In the genomic region with DNA sequence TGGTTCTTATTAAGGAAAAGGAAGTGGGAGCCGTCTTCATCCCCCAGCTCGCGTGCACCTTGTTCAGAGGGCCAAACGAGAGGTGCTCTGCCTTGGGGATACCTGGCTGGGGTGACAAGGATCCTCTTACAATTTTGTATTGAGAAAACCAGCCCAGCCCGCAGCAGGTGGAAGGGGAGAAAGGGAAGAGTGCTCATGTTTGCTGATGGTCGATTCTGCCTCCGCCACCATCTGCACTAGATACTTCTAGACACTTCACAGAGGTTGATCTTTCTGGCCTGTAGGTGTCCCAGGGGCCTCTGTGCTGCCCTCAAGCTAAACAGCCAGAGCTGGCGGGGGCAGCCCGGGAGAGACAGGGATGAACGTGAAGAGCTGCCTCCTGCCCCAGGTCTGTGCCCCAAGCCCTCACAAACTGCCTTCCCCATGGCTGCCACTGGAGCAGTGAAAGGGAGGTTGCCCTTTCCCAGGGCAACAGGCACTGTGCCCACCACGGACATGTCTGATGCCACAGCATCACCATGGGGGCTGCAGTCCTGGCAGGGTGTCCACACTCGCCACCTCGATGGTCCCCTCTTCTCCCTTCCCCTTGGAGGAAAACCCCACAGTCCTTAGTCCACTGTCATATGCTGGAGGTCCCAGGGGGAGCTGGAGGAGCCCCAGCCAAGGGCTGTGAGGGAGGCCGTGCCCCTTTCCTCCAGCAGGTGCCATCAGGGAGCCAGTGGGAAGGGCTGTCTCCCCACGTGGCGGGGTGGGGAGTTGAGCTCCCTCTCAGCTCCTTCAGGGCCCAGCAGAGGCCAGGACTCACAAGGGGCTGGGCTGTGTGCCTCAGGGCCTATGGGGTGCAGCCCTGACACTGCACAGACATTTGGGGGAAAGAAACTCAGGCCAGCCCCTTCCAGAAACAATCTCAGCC, we compare ENCODE assay signal across 1 cellular context.
TF ChIP-seq lines count a peak whose summit lies in the region.

No MANE protein-coding gene starts in this region.

TF ChIP-seq in HepG2, 621 proteins besides CTCF, POLR2A, EP300 and RAD21:
- TF ChIP-seq, protein P1, sequence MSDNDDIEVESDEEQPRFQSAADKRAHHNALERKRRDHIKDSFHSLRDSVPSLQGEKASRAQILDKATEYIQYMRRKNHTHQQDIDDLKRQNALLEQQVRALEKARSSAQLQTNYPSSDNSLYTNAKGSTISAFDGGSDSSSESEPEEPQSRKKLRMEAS (IDR thresholded peaks at IDR 0.05) = peak; percentile 39; the same call in 1 of the 2 replicates
- TF ChIP-seq, protein P2, sequence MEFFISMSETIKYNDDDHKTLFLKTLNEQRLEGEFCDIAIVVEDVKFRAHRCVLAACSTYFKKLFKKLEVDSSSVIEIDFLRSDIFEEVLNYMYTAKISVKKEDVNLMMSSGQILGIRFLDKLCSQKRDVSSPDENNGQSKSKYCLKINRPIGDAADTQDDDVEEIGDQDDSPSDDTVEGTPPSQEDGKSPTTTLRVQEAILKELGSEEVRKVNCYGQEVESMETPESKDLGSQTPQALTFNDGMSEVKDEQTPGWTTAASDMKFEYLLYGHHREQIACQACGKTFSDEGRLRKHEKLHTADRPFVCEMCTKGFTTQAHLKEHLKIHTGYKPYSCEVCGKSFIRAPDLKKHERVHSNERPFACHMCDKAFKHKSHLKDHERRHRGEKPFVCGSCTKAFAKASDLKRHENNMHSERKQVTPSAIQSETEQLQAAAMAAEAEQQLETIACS (CRISPR knock-in tag; IDR thresholded peaks at IDR 0.05) = no peak
- TF ChIP-seq, protein P3, sequence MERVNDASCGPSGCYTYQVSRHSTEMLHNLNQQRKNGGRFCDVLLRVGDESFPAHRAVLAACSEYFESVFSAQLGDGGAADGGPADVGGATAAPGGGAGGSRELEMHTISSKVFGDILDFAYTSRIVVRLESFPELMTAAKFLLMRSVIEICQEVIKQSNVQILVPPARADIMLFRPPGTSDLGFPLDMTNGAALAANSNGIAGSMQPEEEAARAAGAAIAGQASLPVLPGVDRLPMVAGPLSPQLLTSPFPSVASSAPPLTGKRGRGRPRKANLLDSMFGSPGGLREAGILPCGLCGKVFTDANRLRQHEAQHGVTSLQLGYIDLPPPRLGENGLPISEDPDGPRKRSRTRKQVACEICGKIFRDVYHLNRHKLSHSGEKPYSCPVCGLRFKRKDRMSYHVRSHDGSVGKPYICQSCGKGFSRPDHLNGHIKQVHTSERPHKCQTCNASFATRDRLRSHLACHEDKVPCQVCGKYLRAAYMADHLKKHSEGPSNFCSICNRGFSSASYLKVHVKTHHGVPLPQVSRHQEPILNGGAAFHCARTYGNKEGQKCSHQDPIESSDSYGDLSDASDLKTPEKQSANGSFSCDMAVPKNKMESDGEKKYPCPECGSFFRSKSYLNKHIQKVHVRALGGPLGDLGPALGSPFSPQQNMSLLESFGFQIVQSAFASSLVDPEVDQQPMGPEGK (CRISPR knock-in tag; IDR thresholded peaks at IDR 0.05) = 0 out of 2 replicates have a peak, but pooled peaks have one; percentile 12
- TF ChIP-seq POLR2G (IDR thresholded peaks at IDR 0.05; ENCODE audit: low read depth, low read length) = 0 out of 2 replicates have a peak, but pooled peaks have one; percentile 43
- no peak for TF ChIP-seq FOXA3 (CRISPR knock-in tag; IDR thresholded peaks at IDR 0.05)
- TF ChIP-seq, protein P4, sequence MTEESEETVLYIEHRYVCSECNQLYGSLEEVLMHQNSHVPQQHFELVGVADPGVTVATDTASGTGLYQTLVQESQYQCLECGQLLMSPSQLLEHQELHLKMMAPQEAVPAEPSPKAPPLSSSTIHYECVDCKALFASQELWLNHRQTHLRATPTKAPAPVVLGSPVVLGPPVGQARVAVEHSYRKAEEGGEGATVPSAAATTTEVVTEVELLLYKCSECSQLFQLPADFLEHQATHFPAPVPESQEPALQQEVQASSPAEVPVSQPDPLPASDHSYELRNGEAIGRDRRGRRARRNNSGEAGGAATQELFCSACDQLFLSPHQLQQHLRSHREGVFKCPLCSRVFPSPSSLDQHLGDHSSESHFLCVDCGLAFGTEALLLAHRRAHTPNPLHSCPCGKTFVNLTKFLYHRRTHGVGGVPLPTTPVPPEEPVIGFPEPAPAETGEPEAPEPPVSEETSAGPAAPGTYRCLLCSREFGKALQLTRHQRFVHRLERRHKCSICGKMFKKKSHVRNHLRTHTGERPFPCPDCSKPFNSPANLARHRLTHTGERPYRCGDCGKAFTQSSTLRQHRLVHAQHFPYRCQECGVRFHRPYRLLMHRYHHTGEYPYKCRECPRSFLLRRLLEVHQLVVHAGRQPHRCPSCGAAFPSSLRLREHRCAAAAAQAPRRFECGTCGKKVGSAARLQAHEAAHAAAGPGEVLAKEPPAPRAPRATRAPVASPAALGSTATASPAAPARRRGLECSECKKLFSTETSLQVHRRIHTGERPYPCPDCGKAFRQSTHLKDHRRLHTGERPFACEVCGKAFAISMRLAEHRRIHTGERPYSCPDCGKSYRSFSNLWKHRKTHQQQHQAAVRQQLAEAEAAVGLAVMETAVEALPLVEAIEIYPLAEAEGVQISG (CRISPR knock-in tag; IDR thresholded peaks at IDR 0.05) = 0 out of 2 replicates have a peak, but pooled peaks have one; percentile 15
- TF ChIP-seq, protein P5, sequence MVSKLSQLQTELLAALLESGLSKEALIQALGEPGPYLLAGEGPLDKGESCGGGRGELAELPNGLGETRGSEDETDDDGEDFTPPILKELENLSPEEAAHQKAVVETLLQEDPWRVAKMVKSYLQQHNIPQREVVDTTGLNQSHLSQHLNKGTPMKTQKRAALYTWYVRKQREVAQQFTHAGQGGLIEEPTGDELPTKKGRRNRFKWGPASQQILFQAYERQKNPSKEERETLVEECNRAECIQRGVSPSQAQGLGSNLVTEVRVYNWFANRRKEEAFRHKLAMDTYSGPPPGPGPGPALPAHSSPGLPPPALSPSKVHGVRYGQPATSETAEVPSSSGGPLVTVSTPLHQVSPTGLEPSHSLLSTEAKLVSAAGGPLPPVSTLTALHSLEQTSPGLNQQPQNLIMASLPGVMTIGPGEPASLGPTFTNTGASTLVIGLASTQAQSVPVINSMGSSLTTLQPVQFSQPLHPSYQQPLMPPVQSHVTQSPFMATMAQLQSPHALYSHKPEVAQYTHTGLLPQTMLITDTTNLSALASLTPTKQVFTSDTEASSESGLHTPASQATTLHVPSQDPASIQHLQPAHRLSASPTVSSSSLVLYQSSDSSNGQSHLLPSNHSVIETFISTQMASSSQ (IDR thresholded peaks at IDR 0.05; ENCODE audit: low read depth) = no peak
- TF ChIP-seq, protein P5 (CRISPR knock-in tag; IDR thresholded peaks at IDR 0.05; ENCODE audit: borderline replicate concordance) = 0 out of 2 replicates have a peak, but pooled peaks have one; percentile 20
- TF ChIP-seq, protein P6, sequence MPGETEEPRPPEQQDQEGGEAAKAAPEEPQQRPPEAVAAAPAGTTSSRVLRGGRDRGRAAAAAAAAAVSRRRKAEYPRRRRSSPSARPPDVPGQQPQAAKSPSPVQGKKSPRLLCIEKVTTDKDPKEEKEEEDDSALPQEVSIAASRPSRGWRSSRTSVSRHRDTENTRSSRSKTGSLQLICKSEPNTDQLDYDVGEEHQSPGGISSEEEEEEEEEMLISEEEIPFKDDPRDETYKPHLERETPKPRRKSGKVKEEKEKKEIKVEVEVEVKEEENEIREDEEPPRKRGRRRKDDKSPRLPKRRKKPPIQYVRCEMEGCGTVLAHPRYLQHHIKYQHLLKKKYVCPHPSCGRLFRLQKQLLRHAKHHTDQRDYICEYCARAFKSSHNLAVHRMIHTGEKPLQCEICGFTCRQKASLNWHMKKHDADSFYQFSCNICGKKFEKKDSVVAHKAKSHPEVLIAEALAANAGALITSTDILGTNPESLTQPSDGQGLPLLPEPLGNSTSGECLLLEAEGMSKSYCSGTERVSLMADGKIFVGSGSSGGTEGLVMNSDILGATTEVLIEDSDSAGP (CRISPR knock-in tag; IDR thresholded peaks at IDR 0.05; ENCODE audit: borderline replicate concordance) = 0 out of 2 replicates have a peak, but pooled peaks have one; percentile 14
- TF ChIP-seq ZNF446 (CRISPR knock-in tag; IDR thresholded peaks at IDR 0.05) = no peak
- peak; percentile 44; the same call in 1 of the 2 replicates for TF ChIP-seq MYC (CRISPR knock-in tag; IDR thresholded peaks at IDR 0.05; ENCODE audit: borderline replicate concordance)
- TF ChIP-seq ZFY (CRISPR knock-in tag; IDR thresholded peaks at IDR 0.05) = peak; percentile 24; the same call in 1 of the 2 replicates
- peak; percentile 60 for TF ChIP-seq AGO2 (optimal IDR thresholded peaks at IDR 0.05; ENCODE audit: low read depth, low read length)
- TF ChIP-seq, protein P7, sequence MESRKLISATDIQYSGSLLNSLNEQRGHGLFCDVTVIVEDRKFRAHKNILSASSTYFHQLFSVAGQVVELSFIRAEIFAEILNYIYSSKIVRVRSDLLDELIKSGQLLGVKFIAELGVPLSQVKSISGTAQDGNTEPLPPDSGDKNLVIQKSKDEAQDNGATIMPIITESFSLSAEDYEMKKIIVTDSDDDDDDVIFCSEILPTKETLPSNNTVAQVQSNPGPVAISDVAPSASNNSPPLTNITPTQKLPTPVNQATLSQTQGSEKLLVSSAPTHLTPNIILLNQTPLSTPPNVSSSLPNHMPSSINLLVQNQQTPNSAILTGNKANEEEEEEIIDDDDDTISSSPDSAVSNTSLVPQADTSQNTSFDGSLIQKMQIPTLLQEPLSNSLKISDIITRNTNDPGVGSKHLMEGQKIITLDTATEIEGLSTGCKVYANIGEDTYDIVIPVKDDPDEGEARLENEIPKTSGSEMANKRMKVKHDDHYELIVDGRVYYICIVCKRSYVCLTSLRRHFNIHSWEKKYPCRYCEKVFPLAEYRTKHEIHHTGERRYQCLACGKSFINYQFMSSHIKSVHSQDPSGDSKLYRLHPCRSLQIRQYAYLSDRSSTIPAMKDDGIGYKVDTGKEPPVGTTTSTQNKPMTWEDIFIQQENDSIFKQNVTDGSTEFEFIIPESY (CRISPR knock-in tag; IDR thresholded peaks at IDR 0.05) = peak; percentile 17; the same call in 1 of the 2 replicates
- no peak for TF ChIP-seq ZNF180 (CRISPR knock-in tag; IDR thresholded peaks at IDR 0.05; ENCODE audit: borderline replicate concordance, low read depth)
- peak; percentile 38 for TF ChIP-seq STAG1 (CRISPR knock-in tag; IDR thresholded peaks at IDR 0.05)
- TF ChIP-seq ZIK1 (CRISPR knock-in tag; IDR thresholded peaks at IDR 0.05; ENCODE audit: borderline replicate concordance, low read depth) = no peak
- TF ChIP-seq, protein P8, sequence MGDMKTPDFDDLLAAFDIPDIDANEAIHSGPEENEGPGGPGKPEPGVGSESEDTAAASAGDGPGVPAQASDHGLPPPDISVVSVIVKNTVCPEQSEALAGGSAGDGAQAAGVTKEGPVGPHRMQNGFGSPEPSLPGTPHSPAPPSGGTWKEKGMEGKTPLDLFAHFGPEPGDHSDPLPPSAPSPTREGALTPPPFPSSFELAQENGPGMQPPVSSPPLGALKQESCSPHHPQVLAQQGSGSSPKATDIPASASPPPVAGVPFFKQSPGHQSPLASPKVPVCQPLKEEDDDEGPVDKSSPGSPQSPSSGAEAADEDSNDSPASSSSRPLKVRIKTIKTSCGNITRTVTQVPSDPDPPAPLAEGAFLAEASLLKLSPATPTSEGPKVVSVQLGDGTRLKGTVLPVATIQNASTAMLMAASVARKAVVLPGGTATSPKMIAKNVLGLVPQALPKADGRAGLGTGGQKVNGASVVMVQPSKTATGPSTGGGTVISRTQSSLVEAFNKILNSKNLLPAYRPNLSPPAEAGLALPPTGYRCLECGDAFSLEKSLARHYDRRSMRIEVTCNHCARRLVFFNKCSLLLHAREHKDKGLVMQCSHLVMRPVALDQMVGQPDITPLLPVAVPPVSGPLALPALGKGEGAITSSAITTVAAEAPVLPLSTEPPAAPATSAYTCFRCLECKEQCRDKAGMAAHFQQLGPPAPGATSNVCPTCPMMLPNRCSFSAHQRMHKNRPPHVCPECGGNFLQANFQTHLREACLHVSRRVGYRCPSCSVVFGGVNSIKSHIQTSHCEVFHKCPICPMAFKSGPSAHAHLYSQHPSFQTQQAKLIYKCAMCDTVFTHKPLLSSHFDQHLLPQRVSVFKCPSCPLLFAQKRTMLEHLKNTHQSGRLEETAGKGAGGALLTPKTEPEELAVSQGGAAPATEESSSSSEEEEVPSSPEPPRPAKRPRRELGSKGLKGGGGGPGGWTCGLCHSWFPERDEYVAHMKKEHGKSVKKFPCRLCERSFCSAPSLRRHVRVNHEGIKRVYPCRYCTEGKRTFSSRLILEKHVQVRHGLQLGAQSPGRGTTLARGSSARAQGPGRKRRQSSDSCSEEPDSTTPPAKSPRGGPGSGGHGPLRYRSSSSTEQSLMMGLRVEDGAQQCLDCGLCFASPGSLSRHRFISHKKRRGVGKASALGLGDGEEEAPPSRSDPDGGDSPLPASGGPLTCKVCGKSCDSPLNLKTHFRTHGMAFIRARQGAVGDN (CRISPR knock-in tag; IDR thresholded peaks at IDR 0.05) = peak; percentile 56
TF ChIP-seq in HepG2: peak in this region for 12.
